15 cellular contexts compared by ENCODE assay signal in genomic region chr4:145521282-145521681, GRCh38. TPM values are rescaled to one million over a fixed set of nuclear protein-coding genes. Genes with fewer than 3 reads are reported as not detected.
DNase-seq lines count a peak whose midpoint lies in the region; ATAC-seq and FAIRE-seq lines count a peak whose summit lies in the region.
"Had no signal": no experiment of that assay in that cellular context is flagged by ENCODE, and none has a peak within 500 bp of the region (broad histone marks: within the 10 kb centered on the region; RNA-seq: fewer than 3 reads in every experiment).

No MANE protein-coding gene starts in this region.

- peaks cover 31% of the 10 kb centered on the region for H3K4me1 Mint-ChIP-seq in T-helper 17 cell

- no peaks in the 10 kb centered on the region for H3K27me3 Mint-ChIP-seq in T-helper 17 cell

- H3K36me3 Mint-ChIP-seq in T-helper 17 cell (ENCODE audit: low read depth): peaks cover 2% of the 10 kb centered on the region

- no peaks in the 10 kb centered on the region for H3K9me3 ChIP-seq in T-helper 17 cell (ENCODE audit: control insufficient read depth, low read length, poor library complexity, severe bottlenecking)

- peak overlapping the region; percentile 9 for H3K4me3 Mint-ChIP-seq in T-helper 17 cell
- H3K4me3 Mint-ChIP-seq: T-helper 1 cell treated with Interleukin-12 subunit alpha and Interleukin-12 subunit beta and Interleukin-4 antibody, amounts not matched to agents 30 μg/mL and 1 μg/mL, for 36 hours had no signal

- H3K27ac Mint-ChIP-seq in T-helper 17 cell: no peak overlapping the region
- H3K27ac Mint-ChIP-seq: T-helper 1 cell treated with Interleukin-12 subunit alpha and Interleukin-12 subunit beta and Interleukin-4 antibody, amounts not matched to agents 30 μg/mL and 1 μg/mL, for 36 hours had no signal

- FAIRE-seq in GM18507 (lab: Jason Lieb, UNC): peak; percentile 64

- ATAC-seq in HG03432 (IDR thresholded peaks at IDR 0.05; ENCODE audit: unreplicated experiment): peak; percentile 47
- no peak for ATAC-seq in T-helper 17 cell
- no peak for ATAC-seq in GM19324 (IDR thresholded peaks at IDR 0.05; ENCODE audit: low FRiP score, unreplicated experiment)
- ATAC-seq in HG02763 (IDR thresholded peaks at IDR 0.05; ENCODE audit: unreplicated experiment): no peak
- no peak for ATAC-seq in GM21529 (IDR thresholded peaks at IDR 0.05; ENCODE audit: unreplicated experiment)

- no peak for DNase-seq in GM18507 (ENCODE audit: extremely low spot score, insufficient read length, low read depth)
- no peak for DNase-seq in T-helper 17 cell
- no peak for DNase-seq in EL
- DNase-seq: H7, NCI-H1436 treated with DMSO at 0.1 percent for 48 hours, NCI-H2081, NCI-H2227 treated with DMSO at 0.1 percent for 48 hours, NCI-H524, RPMI8226, SIG-M5 had no signal

RNA-seq across cellular contexts. Expression of gene SMAD1, which starts 39.6 kb away (rescaled TPM):
- 10 to 100 TPM in 1 of 2 donors, 1 to 10 TPM in 1; 1.3 to 16.7 TPM for total RNA-seq in T-helper 17 cell
